8 cellular contexts compared by ENCODE assay signal in genomic region chr18:54357082-54357659, GRCh38. TPM values are rescaled to one million over a fixed set of nuclear protein-coding genes. Genes with fewer than 3 reads are reported as not detected.
A peak's percentile ranks its signal among the peaks of the same experiment; 100 is the strongest.
DNase-seq lines count a peak whose midpoint lies in the region; ATAC-seq and TF ChIP-seq lines count a peak whose summit lies in the region.

No MANE protein-coding gene starts in this region.

- WGBS in liver = 4% methylated on average over 15 of the region's 15 CpGs
- WGBS in thyroid gland, 2 donors = 3 to 5% methylated on average over 15 of the region's 15 CpGs

- H3K27me3 Mint-ChIP-seq in brain = peaks cover 12% of the 10 kb centered on the region

- peak overlapping the region; percentile 95 to 100 (median 98) for H3K4me3 Mint-ChIP-seq in brain

- peak overlapping the region; percentile 27 to 44 for H3K9ac ChIP-seq in liver (ENCODE audit: low read depth in 1 of 2, low read length in 2 of 2)

- peak overlapping the region in 1 of 2 donors; percentile 54 for H3K27ac ChIP-seq in liver (ENCODE audit: low read depth in 1 of 2, low read length in 2 of 2)
- H3K27ac ChIP-seq in thyroid gland = peak overlapping the region in 1 of 3 donors; percentile 24

- no peaks in the 10 kb centered on the region for H3K27me3 ChIP-seq in MG63
- peaks cover 0 to 4% (median 0%) of the 10 kb centered on the region in 4 donors for H3K27me3 ChIP-seq in liver (ENCODE audit: control insufficient read depth in 4 of 4, insufficient read depth in 4 of 4, low read length in 3 of 4)
- H3K27me3 ChIP-seq in thyroid gland = no peaks in the 10 kb centered on the region

- peaks cover 23% of the 10 kb centered on the region for H3K4me1 Mint-ChIP-seq in brain

- H3K36me3 ChIP-seq in MG63 = peaks cover 3% of the 10 kb centered on the region; the same call in 1 of the 2 replicates
- no peaks in the 10 kb centered on the region for H3K36me3 ChIP-seq in liver (ENCODE audit: control insufficient read depth in 4 of 4, insufficient read depth in 3 of 4, low read depth in 1 of 4, low read length in 3 of 4)
- no peaks in the 10 kb centered on the region for H3K36me3 ChIP-seq in thyroid gland

- peaks cover 0 to 5% (median 1%) of the 10 kb centered on the region in 5 experiments for H3K9me3 Mint-ChIP-seq in brain

- no peak for TF ChIP-seq POLR2A in thyroid gland (IDR thresholded peaks at IDR 0.05)

- peaks cover 0 to 19% (median 11%) of the 10 kb centered on the region in 4 donors for H3K4me1 ChIP-seq in liver (ENCODE audit: control insufficient read depth in 4 of 4, insufficient read depth in 4 of 4, low read length in 3 of 4)
- peaks cover 7 to 10% of the 10 kb centered on the region in 2 donors for H3K4me1 ChIP-seq in thyroid gland

- ATAC-seq in GM21717 (IDR thresholded peaks at IDR 0.05; ENCODE audit: unreplicated experiment) = peak; percentile 41

- no peak for DNase-seq in GM12864 (ENCODE audit: low read depth)
- no peak for DNase-seq in MG63
- no peak for DNase-seq in thyroid gland
- DNase-seq in effector CD8-positive, alpha-beta T cell (lab: John Stamatoyannopoulos, UW) = no peak
- no peak for DNase-seq in T1000 (lab: John Stamatoyannopoulos, UW)

- H3K27ac Mint-ChIP-seq in brain = peak overlapping the region; percentile 92 to 99 (median 97)

- no peaks in the 10 kb centered on the region for H3K9me3 ChIP-seq in MG63
- H3K9me3 ChIP-seq in liver (ENCODE audit: control insufficient read depth in 4 of 4, low read length in 3 of 4) = no peaks in the 10 kb centered on the region
- H3K9me3 ChIP-seq in thyroid gland = no peaks in the 10 kb centered on the region

- intact Hi-C loops in thyroid gland (cut with DNase I) = no loop called here

- no peak for TF ChIP-seq CTCF in GM12864 (IDR thresholded peaks at IDR 0.05; ENCODE audit: low read depth, low read length, missing control alignments)
- TF ChIP-seq CTCF in brain (conservative IDR thresholded peaks at IDR 0.05) = no peak
- no peak for TF ChIP-seq CTCF in liver (IDR thresholded peaks at IDR 0.05; ENCODE audit: low read depth, low read length, missing input control)
- TF ChIP-seq CTCF in thyroid gland (IDR thresholded peaks at IDR 0.05) = no peak

- peaks cover 16% of the 10 kb centered on the region for H3K36me3 Mint-ChIP-seq in brain

- TF ChIP-seq RAD21 in liver (IDR thresholded peaks at IDR 0.05) = no peak

- H3K4me3 ChIP-seq in GM12864 (ENCODE audit: low read depth, low read length) (peak overlapping the region; percentile 85), MG63 (peak overlapping the region; percentile 81), liver (ENCODE audit: low read depth in 1 of 3, low read length in 3 of 3) (peak overlapping the region; percentile 62 to 91 (median 66)), thyroid gland (replicated peaks in 1 of 3) (peak overlapping the region; percentile 51 to 71 (median 66))

TF ChIP-seq in liver, 16 proteins besides CTCF, POLR2A, EP300 and RAD21:
- TF ChIP-seq MAX (IDR thresholded peaks at IDR 0.05) = no peak

RNA-seq across cellular contexts. Expression of gene STARD6, which starts 0.5 kb away (rescaled TPM):
- 1.3 TPM in 1 of 2 replicates, not detected in the other for total RNA-seq in MG63 (2014; rRNA removed; shearing (Covaris generic); ENCODE audit: low replicate concordance)
- 0.75 TPM for polyA plus RNA-seq in brain (ENCODE audit: insufficient read depth, low read depth, low replicate concordance)
- not detected for total RNA-seq in liver
- not detected for polyA plus RNA-seq in liver
- not detected for total RNA-seq in thyroid gland

RNA-seq across cellular contexts. Expression of gene C18orf54, which starts 0.5 kb away (rescaled TPM):
- 1.7 and 9.8 TPM in 2 replicates for total RNA-seq in MG63 (2014; rRNA removed; shearing (Covaris generic); ENCODE audit: low replicate concordance)
- polyA plus RNA-seq in brain (ENCODE audit: insufficient read depth, low read depth, low replicate concordance) = 2.2 TPM
- 1 to 10 TPM in 1 of 2 donors, under 1 TPM in 1; 0.42 to 4.9 TPM for total RNA-seq in liver
- polyA plus RNA-seq in liver = under 1 TPM; 0.21 to 0.24 TPM
- total RNA-seq in thyroid gland = 1 to 10 TPM in 3 of 4 donors, under 1 TPM in 1; 0.96 to 2.2 (median 1.5) TPM
